In the genomic region with DNA sequence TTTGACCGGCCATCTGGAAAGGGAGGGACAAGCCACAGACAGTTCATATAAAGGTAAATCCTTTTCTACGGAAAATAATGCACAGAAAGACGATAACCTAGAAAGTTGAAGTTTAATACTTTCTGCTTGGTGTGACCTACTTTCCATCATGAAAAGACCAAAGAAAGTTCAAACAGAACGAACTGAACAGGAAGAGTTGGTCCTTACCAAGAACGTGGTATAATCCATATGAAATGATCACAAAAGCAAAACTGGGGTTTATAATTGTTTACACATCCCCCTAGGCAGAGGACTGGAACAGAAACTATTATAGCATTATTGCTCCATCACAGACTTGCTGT, we compare ENCODE assay signal across 14 cellular contexts.
DNase-seq lines count a peak whose midpoint lies in the region; ATAC-seq and TF ChIP-seq lines count a peak whose summit lies in the region.
"Had no signal": no experiment of that assay in that cellular context is flagged by ENCODE, and none has a peak within 500 bp of the region (broad histone marks: within the 10 kb centered on the region; RNA-seq: fewer than 3 reads in every experiment).

No MANE protein-coding gene starts in this region.

- peaks cover under 1% of the 10 kb centered on the region for H3K27me3 Mint-ChIP-seq in activated T-helper 2 cell treated with anti-CD3 and anti-CD28 coated beads, Interferon-gamma antibody, Interleukin-2, Interleukin-4, amounts not matched to agents 10 μg/mL and 5 μg/mL and 100 μg/mL, durations not matched to agents 14 hours and 24 hours and 36 hours (ENCODE audit: low read depth)

- H3K27me3 ChIP-seq in foreskin keratinocyte, result no peaks in the 10 kb centered on the region

- H3K4me1 ChIP-seq in foreskin keratinocyte, result peaks cover 36% of the 10 kb centered on the region

- H3K27ac Mint-ChIP-seq in activated T-helper 2 cell treated with anti-CD3 and anti-CD28 coated beads, Interferon-gamma antibody, Interleukin-2, Interleukin-4, amounts not matched to agents 10 μg/mL and 5 μg/mL and 100 μg/mL, durations not matched to agents 14 hours and 24 hours and 36 hours, result no peak overlapping the region
- H3K27ac Mint-ChIP-seq: activated naive CD8-positive, alpha-beta T cell treated with anti-CD3 and anti-CD28 coated beads, Interleukin-2, amount 50 U/mL, for 24 hours; CD4-positive, alpha-beta T cell; H9 had no signal

- peak overlapping the region in 1 of 7 experiments; percentile 4 for H3K4me3 ChIP-seq in skin epidermis

- H3K4me3 Mint-ChIP-seq in activated T-helper 2 cell treated with anti-CD3 and anti-CD28 coated beads, Interferon-gamma antibody, Interleukin-2, Interleukin-4, amounts not matched to agents 10 μg/mL and 5 μg/mL and 100 μg/mL, durations not matched to agents 14 hours and 24 hours and 36 hours (ENCODE audit: low read depth), result no peak overlapping the region
- H3K4me3 Mint-ChIP-seq: activated naive CD8-positive, alpha-beta T cell treated with anti-CD3 and anti-CD28 coated beads, Interleukin-2, amount 50 U/mL, for 24 hours; CD4-positive, alpha-beta T cell; H9; naive thymus-derived CD4-positive, alpha-beta T cell had no signal

- no peak for ATAC-seq in foreskin keratinocyte
- ATAC-seq: activated naive CD8-positive, alpha-beta T cell treated with anti-CD3 and anti-CD28 coated beads, Interleukin-2, amount 50 U/mL, for 24 hours; naive thymus-derived CD4-positive, alpha-beta T cell had no signal

- H3K27ac ChIP-seq in C4-2B (peak overlapping the region; percentile 25; the same call in 1 of the 2 replicates), VCaP (peak overlapping the region; percentile 60), foreskin keratinocyte (peak overlapping the region; percentile 43), skin epidermis (peak overlapping the region in 12 of 21 experiments; percentile 1 to 71 (median 34))

- H3K4me1 Mint-ChIP-seq in activated T-helper 2 cell treated with anti-CD3 and anti-CD28 coated beads, Interferon-gamma antibody, Interleukin-2, Interleukin-4, amounts not matched to agents 10 μg/mL and 5 μg/mL and 100 μg/mL, durations not matched to agents 14 hours and 24 hours and 36 hours (ENCODE audit: low read depth), result no peaks in the 10 kb centered on the region
- H3K4me1 Mint-ChIP-seq: activated naive CD8-positive, alpha-beta T cell treated with anti-CD3 and anti-CD28 coated beads, Interleukin-2, amount 50 U/mL, for 24 hours; naive thymus-derived CD4-positive, alpha-beta T cell had no signal

- no peaks in the 10 kb centered on the region for H3K36me3 Mint-ChIP-seq in activated T-helper 2 cell treated with anti-CD3 and anti-CD28 coated beads, Interferon-gamma antibody, Interleukin-2, Interleukin-4, amounts not matched to agents 10 μg/mL and 5 μg/mL and 100 μg/mL, durations not matched to agents 14 hours and 24 hours and 36 hours (ENCODE audit: low read depth)
- H3K36me3 Mint-ChIP-seq: naive thymus-derived CD4-positive, alpha-beta T cell had no signal

- TF ChIP-seq CTCF in C4-2B (conservative IDR thresholded peaks at IDR 0.05), result no peak
- no peak for TF ChIP-seq CTCF in VCaP (conservative IDR thresholded peaks at IDR 0.05)
- no peak for TF ChIP-seq CTCF in foreskin keratinocyte (conservative IDR thresholded peaks at IDR 0.05)

- no peak for DNase-seq in foreskin keratinocyte
- no peak for DNase-seq in activated T-helper 2 cell treated with anti-CD3 and anti-CD28 coated beads, Interferon-gamma antibody, Interleukin-2, Interleukin-4, amounts not matched to agents 10 μg/mL and 5 μg/mL and 100 μg/mL, durations not matched to agents 14 hours and 24 hours and 36 hours (ENCODE audit: low spot score)
- DNase-seq in NCI-H2107 (lab: John Stamatoyannopoulos, UW), result no peak
- no peak for DNase-seq in DMS 273 (lab: John Stamatoyannopoulos, UW; ENCODE audit: unreplicated experiment)
- DNase-seq in NCI-H1048 (lab: John Stamatoyannopoulos, UW), result no peak
- DNase-seq: activated naive CD8-positive, alpha-beta T cell treated with anti-CD3 and anti-CD28 coated beads, Interleukin-2, amount 50 U/mL, for 24 hours; CD4-positive, alpha-beta T cell; cortex of kidney; H9; naive thymus-derived CD4-positive, alpha-beta T cell; NCI-H1092 treated with DMSO at 0.1 percent for 48 hours had no signal

- no peaks in the 10 kb centered on the region for H3K9me3 Mint-ChIP-seq in activated T-helper 2 cell treated with anti-CD3 and anti-CD28 coated beads, Interferon-gamma antibody, Interleukin-2, Interleukin-4, amounts not matched to agents 10 μg/mL and 5 μg/mL and 100 μg/mL, durations not matched to agents 14 hours and 24 hours and 36 hours
- H3K9me3 Mint-ChIP-seq: H9 had no signal

- intact Hi-C loops in activated T-helper 2 cell treated with anti-CD3 and anti-CD28 coated beads, Interferon-gamma antibody, Interleukin-2, Interleukin-4, amounts not matched to agents 10 μg/mL and 5 μg/mL and 100 μg/mL, durations not matched to agents 14 hours and 24 hours and 36 hours (cut with micrococcal nuclease), result no loop called here
